2 cellular contexts compared by ENCODE assay signal in genomic region chr3:29871087-29871486, GRCh38.
TF ChIP-seq lines count a peak whose summit lies in the region.

No MANE protein-coding gene starts in this region.

TF ChIP-seq in HCT116, 20 proteins besides CTCF, POLR2A, EP300 and RAD21:
- TF ChIP-seq EZH2phosphoT487 (IDR thresholded peaks at IDR 0.05; ENCODE audit: borderline replicate concordance) = no peak
- TF ChIP-seq CEBPB (IDR thresholded peaks at IDR 0.05; ENCODE audit: low read depth) = no peak
- no peak for TF ChIP-seq JUND (IDR thresholded peaks at IDR 0.05)
- no peak for TF ChIP-seq TCF7L2 (IDR thresholded peaks at IDR 0.05; ENCODE audit: borderline replicate concordance, extremely low read depth, insufficient read depth, insufficient read length)
- no peak for TF ChIP-seq FOSL1 (IDR thresholded peaks at IDR 0.05; ENCODE audit: low read depth)
- no peak for TF ChIP-seq ZFX (IDR thresholded peaks at IDR 0.05)
- TF ChIP-seq ELF1 (IDR thresholded peaks at IDR 0.05; ENCODE audit: borderline replicate concordance, low read depth) = no peak

TF ChIP-seq in endothelial cell of umbilical vein, 7 proteins besides CTCF, POLR2A, EP300 and RAD21:
- TF ChIP-seq MAX (IDR thresholded peaks at IDR 0.05; ENCODE audit: insufficient read depth, insufficient read length) = no peak
- no peak for TF ChIP-seq POLR2AphosphoS5 (IDR thresholded peaks at IDR 0.05; ENCODE audit: insufficient read depth, low read depth, low read length)
- no peak for TF ChIP-seq EZH2 (IDR thresholded peaks at IDR 0.05; ENCODE audit: borderline replicate concordance, low read depth, low read length, severe bottlenecking)
- TF ChIP-seq MYC (IDR thresholded peaks at IDR 0.05; ENCODE audit: low read depth, low read length) = no peak
- no peak for TF ChIP-seq GATA2 (IDR thresholded peaks at IDR 0.05; ENCODE audit: insufficient read depth, insufficient read length, low read depth, low read length)
- no peak for TF ChIP-seq FOS (IDR thresholded peaks at IDR 0.05; ENCODE audit: borderline replicate concordance, insufficient read depth, low read length)
- TF ChIP-seq JUN (IDR thresholded peaks at IDR 0.05; ENCODE audit: borderline replicate concordance, insufficient read depth, insufficient read length, low read depth) = no peak
